10 cellular contexts compared by ENCODE assay signal in the genomic region with DNA sequence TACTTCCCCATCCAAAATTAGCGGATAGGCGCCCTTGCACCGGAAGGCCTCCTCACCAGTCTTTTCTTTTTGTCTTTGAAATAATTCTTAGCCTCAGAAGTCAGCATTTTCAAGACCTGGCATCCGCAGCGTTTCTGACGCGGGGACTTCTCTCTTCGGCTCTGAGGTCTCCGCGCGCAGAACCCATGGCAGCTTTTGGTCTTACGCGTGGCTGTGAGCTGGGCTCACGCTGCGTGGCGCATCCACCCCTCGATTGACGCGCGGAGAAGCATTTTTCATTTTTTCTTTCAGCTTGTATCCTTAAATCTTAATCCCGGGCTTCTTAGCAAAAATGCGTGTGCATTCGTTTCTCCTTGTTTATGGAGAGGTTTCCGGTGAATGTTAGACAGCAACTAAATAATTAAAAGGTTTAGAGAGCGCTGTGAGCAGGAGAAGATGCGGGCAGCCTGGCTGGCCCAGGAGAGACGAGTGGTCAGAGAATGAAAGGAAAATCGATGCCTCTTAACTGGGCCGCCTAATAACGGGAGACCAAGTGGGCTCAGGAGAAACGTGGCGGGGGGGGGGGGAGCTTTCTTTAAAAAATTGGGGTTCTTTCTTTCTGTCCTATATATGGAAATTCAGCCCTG. TPM values are rescaled to one million over a fixed set of nuclear protein-coding genes. Genes with fewer than 3 reads are reported as not detected.
DNase-seq lines count a peak whose midpoint lies in the region; ATAC-seq, FAIRE-seq and TF ChIP-seq lines count a peak whose summit lies in the region.
"Had no signal": no experiment of that assay in that cellular context is flagged by ENCODE, and none has a peak within 500 bp of the region (broad histone marks: within the 10 kb centered on the region; RNA-seq: fewer than 3 reads in every experiment).

No MANE protein-coding gene starts in this region.

- H3K4me3 Mint-ChIP-seq in CD8-positive, alpha-beta T cell = peak overlapping the region; percentile 72
- peak overlapping the region; percentile 98 for H3K4me3 Mint-ChIP-seq in central memory CD8-positive, alpha-beta T cell
- H3K4me3 Mint-ChIP-seq in nephron = peak overlapping the region; percentile 70 to 91 (median 81)

- no peaks in the 10 kb centered on the region for H3K36me3 ChIP-seq in CD8-positive, alpha-beta T cell (ENCODE audit: insufficient read depth, low read length)
- H3K36me3 ChIP-seq in KMS-11 (ENCODE audit: insufficient read depth) = no peaks in the 10 kb centered on the region

- H3K36me3 Mint-ChIP-seq in CD8-positive, alpha-beta T cell = peaks cover 13% of the 10 kb centered on the region
- H3K36me3 Mint-ChIP-seq in central memory CD8-positive, alpha-beta T cell (ENCODE audit: insufficient read depth) = peaks cover 54% of the 10 kb centered on the region
- peaks cover 10% of the 10 kb centered on the region for H3K36me3 Mint-ChIP-seq in nephron (ENCODE audit: low read depth)

- H3K4me3 ChIP-seq in CD8-positive, alpha-beta T cell (ENCODE audit: low read depth, low read length) = no peak overlapping the region
- no peak overlapping the region for H3K4me3 ChIP-seq in KMS-11 (IDR thresholded peaks at IDR 0.05; ENCODE audit: insufficient read depth, low read depth, low read length)

- H3K79me2 ChIP-seq in KMS-11 (ENCODE audit: insufficient read depth, low read depth) = no peaks in the 10 kb centered on the region

- no peak overlapping the region for H3K27ac Mint-ChIP-seq in CD8-positive, alpha-beta T cell
- H3K27ac Mint-ChIP-seq in central memory CD8-positive, alpha-beta T cell (ENCODE audit: low read depth) = peak overlapping the region; percentile 84
- peak overlapping the region in 2 of 3 experiments; percentile 46 to 92 for H3K27ac Mint-ChIP-seq in nephron

- peaks cover 65% of the 10 kb centered on the region for H3K4me1 ChIP-seq in CD8-positive, alpha-beta T cell (ENCODE audit: insufficient read depth, low read length)
- H3K4me1 ChIP-seq in KMS-11 (ENCODE audit: low read depth, poor library complexity, severe bottlenecking) = no peaks in the 10 kb centered on the region

- intact Hi-C loops in CD8-positive, alpha-beta T cell (cut with DNase I, micrococcal nuclease) = loop anchor here (1.0 to 10.0 kb wide), 7 partner anchors 8 to 1155 kb away; a partner anchor contains a TSS

- H3K27ac ChIP-seq in CD8-positive, alpha-beta T cell (ENCODE audit: low read depth, low read length) = no peak overlapping the region
- no peak overlapping the region for H3K27ac ChIP-seq in KMS-11
- H3K27ac ChIP-seq: coronary artery had no signal

- CTCF ChIA-PET in CD8-positive, alpha-beta T cell (lab: Charles Lee) = interaction anchor here (0.9 to 1.5 kb wide), 8 partner anchors 10 to 388 kb away, joined by 3 to 6 read pairs (median 3); no protein-coding TSS in a partner anchor

- DNase-seq in CD8-positive, alpha-beta T cell = peak in 1 of 7 experiments; percentile 49
- no peak for DNase-seq in central memory CD8-positive, alpha-beta T cell (ENCODE audit: low spot score in 2 of 2)
- DNase-seq in D721Med (ENCODE audit: insufficient read length, low spot score) (no peak), LoVo (ENCODE audit: low spot score) (no peak), occipital lobe (lab: John Stamatoyannopoulos, UW) (no peak)
- DNase-seq: NCI-H2107 had no signal

- H3K9me3 Mint-ChIP-seq in CD8-positive, alpha-beta T cell = no peaks in the 10 kb centered on the region
- no peaks in the 10 kb centered on the region for H3K9me3 Mint-ChIP-seq in central memory CD8-positive, alpha-beta T cell
- peaks cover 3% of the 10 kb centered on the region for H3K9me3 Mint-ChIP-seq in nephron

- no peak overlapping the region for H3K9ac ChIP-seq in KMS-11

- H3K27me3 ChIP-seq in CD8-positive, alpha-beta T cell (ENCODE audit: insufficient read depth, low read length) = peaks cover 47% of the 10 kb centered on the region
- peaks cover 19% of the 10 kb centered on the region; the same call in 1 of the 2 replicates for H3K27me3 ChIP-seq in KMS-11 (ENCODE audit: insufficient read depth, low read depth)

- H3K4me1 Mint-ChIP-seq in CD8-positive, alpha-beta T cell (ENCODE audit: low read depth) = peaks cover 43% of the 10 kb centered on the region
- H3K4me1 Mint-ChIP-seq in central memory CD8-positive, alpha-beta T cell = peaks cover 67% of the 10 kb centered on the region
- peaks cover 37% of the 10 kb centered on the region for H3K4me1 Mint-ChIP-seq in nephron

- no peak for TF ChIP-seq CTCF in CD8-positive, alpha-beta T cell (IDR thresholded peaks at IDR 0.05)
- no peak for TF ChIP-seq CTCF in KMS-11 (conservative IDR thresholded peaks at IDR 0.05; ENCODE audit: low read depth, low read length)
- TF ChIP-seq CTCF in nephron (IDR thresholded peaks at IDR 0.05; ENCODE audit: unreplicated experiment in 3 of 3) = no peak
- no peak for TF ChIP-seq CTCF in D721Med (IDR thresholded peaks at IDR 0.05; ENCODE audit: insufficient read depth, missing control alignments)

- peak overlapping the region; percentile 56 for H3K4me2 ChIP-seq in KMS-11

- FAIRE-seq in D721Med (lab: Jason Lieb, UNC) = no peak

- no peaks in the 10 kb centered on the region for H3K9me3 ChIP-seq in CD8-positive, alpha-beta T cell (ENCODE audit: low read length)

- ATAC-seq in CD8-positive, alpha-beta T cell = no peak
- no peak for ATAC-seq in central memory CD8-positive, alpha-beta T cell (replicated peaks; ENCODE audit: extremely low read depth, poor library complexity, severe bottlenecking)
- ATAC-seq in GM21717 (IDR thresholded peaks at IDR 0.05; ENCODE audit: unreplicated experiment) = no peak

- POLR2A ChIA-PET in CD8-positive, alpha-beta T cell (lab: Charles Lee) = interaction anchor here (0.5 to 1.4 kb wide), 5 partner anchors 19 to 280 kb away, joined by 3 to 5 read pairs (median 3); no protein-coding TSS in a partner anchor

- peaks cover 34% of the 10 kb centered on the region for H3K27me3 Mint-ChIP-seq in CD8-positive, alpha-beta T cell (ENCODE audit: low read depth)
- peaks cover 38% of the 10 kb centered on the region for H3K27me3 Mint-ChIP-seq in central memory CD8-positive, alpha-beta T cell
- peaks cover 99% of the 10 kb centered on the region for H3K27me3 Mint-ChIP-seq in nephron (ENCODE audit: low read depth)

- peak overlapping the region; percentile 74; the same call in 1 of the 2 replicates for H2AFZ ChIP-seq in KMS-11 (ENCODE audit: low read depth)

- H4K20me1 ChIP-seq in KMS-11 (ENCODE audit: insufficient read depth) = no peaks in the 10 kb centered on the region

RNA-seq across cellular contexts. Expression of a gene that starts 2.0 kb away (rescaled TPM):
- total RNA-seq in CD8-positive, alpha-beta T cell = 10 to 100 TPM; 76.3 to 82.0 TPM
- not detected for total RNA-seq in occipital lobe

Comparison
In these comparisons a context has a peak if more than half of its experiments do, and no peak if none do; other contexts are left out.
1. RNA of a gene that starts 2.0 kb away (total RNA-seq): 76.3 to 82.0 TPM in CD8-positive, alpha-beta T cell; not detected in occipital lobe (single experiment); every median in the first group is over 10 times any median in the second.
2. Peak in every context shown above with its lines, with median percentiles within 50 percentile points of each other: H3K4me3 Mint-ChIP-seq.